Comparison of ENCODE assay signal across 13 cellular contexts in the genomic region with DNA sequence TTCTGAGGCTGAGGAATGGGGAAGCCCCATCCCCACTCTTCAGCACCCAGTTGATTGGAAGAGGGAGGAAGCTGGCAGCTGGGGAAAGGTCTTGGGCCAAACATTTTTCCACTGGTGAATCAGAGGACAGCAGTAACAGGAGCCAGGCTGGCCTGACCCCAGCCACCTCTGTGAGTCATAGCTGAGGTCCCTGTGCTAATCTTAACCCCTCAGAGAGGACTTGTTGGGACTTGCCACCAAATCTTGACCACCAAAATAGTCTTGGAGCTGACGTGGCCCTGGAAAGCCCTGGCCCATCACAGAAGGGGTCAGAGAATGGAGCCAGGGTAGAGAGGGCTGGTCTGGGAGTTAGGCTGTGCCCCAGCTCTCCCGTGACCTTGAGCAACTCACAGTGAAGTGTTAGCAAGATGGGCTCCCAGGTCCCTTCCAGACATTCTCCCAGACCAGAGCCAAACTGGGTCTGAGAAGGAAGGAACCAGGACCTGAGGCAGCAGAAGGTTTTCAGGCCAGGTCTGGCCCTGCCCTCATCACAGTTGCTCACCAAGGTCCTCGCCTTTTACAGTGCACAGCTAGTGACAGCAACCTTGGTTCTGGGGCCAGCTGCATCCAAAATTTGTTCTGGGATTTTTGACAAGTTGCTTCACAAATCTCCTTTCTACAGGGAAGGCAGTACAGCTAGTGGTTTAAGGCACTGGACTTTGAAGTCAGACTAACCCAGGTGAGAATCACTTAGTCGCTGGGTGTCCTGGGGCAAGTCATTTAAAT.
A peak's percentile ranks its signal among the peaks of the same experiment; 100 is the strongest.
DNase-seq lines count a peak whose midpoint lies in the region; ATAC-seq, FAIRE-seq and TF ChIP-seq lines count a peak whose summit lies in the region.
"Had no signal": no experiment of that assay in that cellular context is flagged by ENCODE, and none has a peak within 500 bp of the region (broad histone marks: within the 10 kb centered on the region; RNA-seq: fewer than 3 reads in every experiment).

No MANE protein-coding gene starts in this region.

- DNase-seq in activated effector memory CD4-positive, alpha-beta T cell treated with anti-CD3 and anti-CD28 coated beads, Interleukin-2, amount 50 U/mL, for 16 hours: peak; percentile 16
- DNase-seq in activated effector memory CD4-positive, alpha-beta T cell treated with Interleukin-2 at 50 U/mL for 16 hours: no peak
- peak; percentile 82 for DNase-seq in bronchial epithelial cell (ENCODE audit: low read depth)
- DNase-seq in left lobe of liver (ENCODE audit: low spot score): peak; percentile 33
- no peak for DNase-seq in activated CD4-positive, CD25-positive, alpha-beta regulatory T cell (lab: John Stamatoyannopoulos, UW)
- DNase-seq in SIG-M5 (lab: John Stamatoyannopoulos, UW): no peak
- no peak for DNase-seq in NAMALWA (ENCODE audit: low spot score)
- DNase-seq: activated naive CD4-positive, alpha-beta T cell treated with anti-CD3 and anti-CD28 coated beads for 36 hours; NCI-H1092 treated with DMSO at 0.1 percent for 48 hours; T-helper 1 cell had no signal

- H3K36me3 ChIP-seq in bronchial epithelial cell (ENCODE audit: control insufficient read depth, insufficient read depth, low read length): no peaks in the 10 kb centered on the region
- H3K36me3 ChIP-seq: right lobe of liver had no signal

- H3K4me3 ChIP-seq in bronchial epithelial cell (ENCODE audit: low read depth, low read length): no peak overlapping the region
- H3K4me3 ChIP-seq: right lobe of liver had no signal

- H3K27me3 ChIP-seq in bronchial epithelial cell (ENCODE audit: control insufficient read depth, insufficient read depth, low read length): peaks cover 3% of the 10 kb centered on the region
- H3K27me3 ChIP-seq: right lobe of liver had no signal

- ATAC-seq in left lobe of liver (no peak), HG03354 (IDR thresholded peaks at IDR 0.05; ENCODE audit: poor library complexity, severe bottlenecking, unreplicated experiment) (no peak)

- FAIRE-seq in bronchial epithelial cell (lab: Jason Lieb, UNC): no peak
- FAIRE-seq: GM18507 had no signal

- TF ChIP-seq CTCF in bronchial epithelial cell (IDR thresholded peaks at IDR 0.05; ENCODE audit: insufficient read depth, low read length, severe bottlenecking): no peak

Comparison
In these comparisons a context has a peak if more than half of its experiments do, and no peak if none do; other contexts are left out.
1. DNase-seq: peak in activated effector memory CD4-positive, alpha-beta T cell treated with anti-CD3 and anti-CD28 coated beads, Interleukin-2, amount 50 U/mL, for 16 hours (single experiment), bronchial epithelial cell (single experiment) and left lobe of liver (single experiment); none in activated effector memory CD4-positive, alpha-beta T cell treated with Interleukin-2 at 50 U/mL for 16 hours (single experiment), activated CD4-positive, CD25-positive, alpha-beta regulatory T cell (0 of 4), SIG-M5 (single experiment) and NAMALWA (single experiment).